Comparison of ENCODE assay signal across 8 cellular contexts in the genomic region with DNA sequence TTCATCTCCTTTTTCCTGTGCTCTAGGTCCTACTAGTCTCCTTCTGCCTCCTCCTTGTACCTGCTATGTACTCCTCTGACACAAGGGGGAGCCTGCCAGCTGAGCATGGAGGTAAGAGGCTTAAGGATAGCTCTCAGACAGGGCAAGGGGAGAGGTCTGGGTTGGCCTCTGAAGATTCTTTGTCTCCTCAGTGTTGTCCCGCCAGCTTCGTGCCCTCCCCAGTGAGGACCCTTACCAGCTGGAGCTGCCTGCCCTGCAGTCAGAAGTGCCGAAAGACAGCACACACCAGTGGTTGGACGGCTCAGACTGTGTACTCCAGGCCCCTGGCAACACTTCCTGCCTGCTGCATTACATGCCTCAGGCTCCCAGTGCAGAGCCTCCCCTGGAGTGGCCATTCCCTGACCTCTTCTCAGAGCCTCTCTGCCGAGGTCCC. TPM values are rescaled to one million over a fixed set of nuclear protein-coding genes. Genes with fewer than 3 reads are reported as not detected.
DNase-seq lines count a peak whose midpoint lies in the region; ATAC-seq and TF ChIP-seq lines count a peak whose summit lies in the region.

No MANE protein-coding gene starts in this region.

- TF ChIP-seq CTCF in progenitor cell of endocrine pancreas (IDR thresholded peaks at IDR 0.05; ENCODE audit: unreplicated experiment), result peak; percentile 75

- no peaks in the 10 kb centered on the region for H3K9me3 Mint-ChIP-seq in activated T-helper 2 cell treated with anti-CD3 and anti-CD28 coated beads, Interferon-gamma antibody, Interleukin-2, Interleukin-4, amounts not matched to agents 10 μg/mL and 5 μg/mL and 100 μg/mL, durations not matched to agents 14 hours and 24 hours and 36 hours
- H3K9me3 Mint-ChIP-seq in progenitor cell of endocrine pancreas (ENCODE audit: low read depth), result no peaks in the 10 kb centered on the region

- peaks cover 23% of the 10 kb centered on the region for H3K4me1 Mint-ChIP-seq in activated T-helper 2 cell treated with anti-CD3 and anti-CD28 coated beads, Interferon-gamma antibody, Interleukin-2, Interleukin-4, amounts not matched to agents 10 μg/mL and 5 μg/mL and 100 μg/mL, durations not matched to agents 14 hours and 24 hours and 36 hours (ENCODE audit: low read depth)
- peaks cover 13% of the 10 kb centered on the region for H3K4me1 Mint-ChIP-seq in progenitor cell of endocrine pancreas (ENCODE audit: low read depth)

- intact Hi-C loops in activated T-helper 2 cell treated with anti-CD3 and anti-CD28 coated beads, Interferon-gamma antibody, Interleukin-2, Interleukin-4, amounts not matched to agents 10 μg/mL and 5 μg/mL and 100 μg/mL, durations not matched to agents 14 hours and 24 hours and 36 hours (cut with micrococcal nuclease), result no loop called here

- DNase-seq in EH (ENCODE audit: low read depth) (peak; percentile 83), KG1 (lab: John Stamatoyannopoulos, UW) (peak; percentile 62), RKO (ENCODE audit: low spot score) (peak; percentile 85), foreskin melanocyte (peak; percentile 84), progenitor cell of endocrine pancreas (ENCODE audit: low spot score, unreplicated experiment) (peak; percentile 51)
- DNase-seq in activated T-helper 2 cell treated with anti-CD3 and anti-CD28 coated beads, Interferon-gamma antibody, Interleukin-2, Interleukin-4, amounts not matched to agents 10 μg/mL and 5 μg/mL and 100 μg/mL, durations not matched to agents 14 hours and 24 hours and 36 hours (ENCODE audit: low spot score), result peak; percentile 62

- H3K36me3 Mint-ChIP-seq in activated T-helper 2 cell treated with anti-CD3 and anti-CD28 coated beads, Interferon-gamma antibody, Interleukin-2, Interleukin-4, amounts not matched to agents 10 μg/mL and 5 μg/mL and 100 μg/mL, durations not matched to agents 14 hours and 24 hours and 36 hours (ENCODE audit: low read depth), result peaks cover 51% of the 10 kb centered on the region
- H3K36me3 Mint-ChIP-seq in progenitor cell of endocrine pancreas (ENCODE audit: insufficient read depth), result peaks cover 20% of the 10 kb centered on the region

- no peak overlapping the region for H3K27ac Mint-ChIP-seq in activated T-helper 2 cell treated with anti-CD3 and anti-CD28 coated beads, Interferon-gamma antibody, Interleukin-2, Interleukin-4, amounts not matched to agents 10 μg/mL and 5 μg/mL and 100 μg/mL, durations not matched to agents 14 hours and 24 hours and 36 hours
- no peak overlapping the region for H3K27ac Mint-ChIP-seq in progenitor cell of endocrine pancreas

- H3K4me3 Mint-ChIP-seq in activated T-helper 2 cell treated with anti-CD3 and anti-CD28 coated beads, Interferon-gamma antibody, Interleukin-2, Interleukin-4, amounts not matched to agents 10 μg/mL and 5 μg/mL and 100 μg/mL, durations not matched to agents 14 hours and 24 hours and 36 hours (ENCODE audit: low read depth), result no peak overlapping the region
- no peak overlapping the region for H3K4me3 Mint-ChIP-seq in progenitor cell of endocrine pancreas (ENCODE audit: low read depth)

- no peak for ATAC-seq in GM18868 (IDR thresholded peaks at IDR 0.05; ENCODE audit: unreplicated experiment)
- ATAC-seq in HG03045 (IDR thresholded peaks at IDR 0.05; ENCODE audit: unreplicated experiment), result no peak

- no peaks in the 10 kb centered on the region for H3K27me3 Mint-ChIP-seq in activated T-helper 2 cell treated with anti-CD3 and anti-CD28 coated beads, Interferon-gamma antibody, Interleukin-2, Interleukin-4, amounts not matched to agents 10 μg/mL and 5 μg/mL and 100 μg/mL, durations not matched to agents 14 hours and 24 hours and 36 hours (ENCODE audit: low read depth)
- H3K27me3 Mint-ChIP-seq in progenitor cell of endocrine pancreas, result no peaks in the 10 kb centered on the region

RNA-seq across cellular contexts. Expression of a gene that starts 3.8 kb away (rescaled TPM):
- 34.3 and 34.5 TPM in 2 replicates for total RNA-seq in activated T-helper 2 cell treated with anti-CD3 and anti-CD28 coated beads, Interferon-gamma antibody, Interleukin-2, Interleukin-4, amounts not matched to agents 10 μg/mL and 5 μg/mL and 100 μg/mL, durations not matched to agents 14 hours and 24 hours and 36 hours
- total RNA-seq in progenitor cell of endocrine pancreas, result 31.5 and 33.2 TPM in 2 replicates

RNA-seq across cellular contexts. Expression of a gene that starts 4.2 kb away (rescaled TPM):
- 253 and 267 TPM in 2 replicates for total RNA-seq in activated T-helper 2 cell treated with anti-CD3 and anti-CD28 coated beads, Interferon-gamma antibody, Interleukin-2, Interleukin-4, amounts not matched to agents 10 μg/mL and 5 μg/mL and 100 μg/mL, durations not matched to agents 14 hours and 24 hours and 36 hours
- 136 and 141 TPM in 2 replicates for total RNA-seq in progenitor cell of endocrine pancreas

RNA-seq across cellular contexts. Expression of a gene that starts 12.8 kb away (rescaled TPM):
- 54.0 and 57.0 TPM in 2 replicates for total RNA-seq in activated T-helper 2 cell treated with anti-CD3 and anti-CD28 coated beads, Interferon-gamma antibody, Interleukin-2, Interleukin-4, amounts not matched to agents 10 μg/mL and 5 μg/mL and 100 μg/mL, durations not matched to agents 14 hours and 24 hours and 36 hours
- total RNA-seq in progenitor cell of endocrine pancreas, result 130 and 138 TPM in 2 replicates

RNA-seq across cellular contexts. Expression of a gene that starts 12.9 kb away (rescaled TPM):
- total RNA-seq in activated T-helper 2 cell treated with anti-CD3 and anti-CD28 coated beads, Interferon-gamma antibody, Interleukin-2, Interleukin-4, amounts not matched to agents 10 μg/mL and 5 μg/mL and 100 μg/mL, durations not matched to agents 14 hours and 24 hours and 36 hours, result 17.0 and 17.1 TPM in 2 replicates
- 37.8 and 40.0 TPM in 2 replicates for total RNA-seq in progenitor cell of endocrine pancreas

RNA-seq across cellular contexts. Expression of a gene that starts 17.9 kb away (rescaled TPM):
- 0.37 and 0.41 TPM in 2 replicates for total RNA-seq in activated T-helper 2 cell treated with anti-CD3 and anti-CD28 coated beads, Interferon-gamma antibody, Interleukin-2, Interleukin-4, amounts not matched to agents 10 μg/mL and 5 μg/mL and 100 μg/mL, durations not matched to agents 14 hours and 24 hours and 36 hours
- total RNA-seq in progenitor cell of endocrine pancreas, result not detected in 2 replicates
